In genomic region chr17:28042657-28042720, GRCh38 we compare ENCODE assay signal across 8 cellular contexts. TPM values are rescaled to one million over a fixed set of nuclear protein-coding genes. Genes with fewer than 3 reads are reported as not detected.
DNase-seq lines count a peak whose midpoint lies in the region; ATAC-seq and TF ChIP-seq lines count a peak whose summit lies in the region.

Gene NLK, plus strand, starts transcription at chr17:28042677. Its CDS starts 197 bp downstream, at chr17:28042874.

- H3K27me3 ChIP-seq in CD4-positive, alpha-beta memory T cell (ENCODE audit: insufficient read depth, low read length) = no peaks in the 10 kb centered on the region
- H3K27me3 ChIP-seq in fibroblast of lung (ENCODE audit: control insufficient read depth, insufficient read depth, low read length) = no peaks in the 10 kb centered on the region
- H3K27me3 ChIP-seq in neutrophil = peaks cover 11% of the 10 kb centered on the region

- peaks cover 46% of the 10 kb centered on the region for H3K79me2 ChIP-seq in fibroblast of lung (ENCODE audit: control insufficient read depth, insufficient read depth, low read length)

- H3K9me3 Mint-ChIP-seq in CD4-positive, alpha-beta memory T cell = no peaks in the 10 kb centered on the region

- TF ChIP-seq CTCF in RWPE1 (conservative IDR thresholded peaks at IDR 0.05; ENCODE audit: low read depth) = no peak
- no peak for TF ChIP-seq CTCF in fibroblast of lung (conservative IDR thresholded peaks at IDR 0.05 in 1 of 2, IDR thresholded peaks at IDR 0.05 in 1 of 2; ENCODE audit: low read depth in 1 of 2, low read length in 2 of 2)
- TF ChIP-seq CTCF in neutrophil (IDR thresholded peaks at IDR 0.05) = no peak

- H3K9ac ChIP-seq in fibroblast of lung (ENCODE audit: insufficient read depth, low read length) = peak within 1 kb of the TSS; percentile 79

- peak within 1 kb of the TSS in 1 of 2 donors; percentile 47 for H3K4me3 ChIP-seq in CD4-positive, alpha-beta memory T cell (ENCODE audit: low read length in 2 of 2)
- H3K4me3 ChIP-seq in fibroblast of lung (replicated peaks in 1 of 4; ENCODE audit: control extremely low read depth in 1 of 4, insufficient read depth in 1 of 4, low read depth in 3 of 4, low read length in 4 of 4) (peak within 1 kb of the TSS; percentile 65 to 82 (median 72)), neutrophil (ENCODE audit: low read depth in 1 of 2, low read length in 1 of 2) (peak within 1 kb of the TSS; percentile 74 to 93)

- H3K27me3 Mint-ChIP-seq in CD4-positive, alpha-beta memory T cell = no peaks in the 10 kb centered on the region

- H3K36me3 ChIP-seq in CD4-positive, alpha-beta memory T cell (ENCODE audit: insufficient read depth, low read length) = no peaks in the 10 kb centered on the region
- H3K36me3 ChIP-seq in fibroblast of lung (ENCODE audit: control insufficient read depth, insufficient read depth, low read length) (no peaks in the 10 kb centered on the region), neutrophil (no peaks in the 10 kb centered on the region)

- CTCF ChIA-PET in CD4-positive, alpha-beta memory T cell (lab: Charles Lee; ENCODE audit: partially characterized antibody) = interaction anchor here (0.7 kb wide), 1 partner anchor 15 kb away, joined by 4 read pairs; no protein-coding TSS in a partner anchor
- CTCF ChIA-PET in RWPE1 (lab: Yijun Ruan, JAX) = interaction anchor here (0.7 kb wide), 1 partner anchor 16 kb away, joined by 3 read pairs; no protein-coding TSS in a partner anchor

- POLR2A ChIA-PET in CD4-positive, alpha-beta memory T cell (lab: Charles Lee; ENCODE audit: partially characterized antibody) = interaction anchor here (0.9 kb wide), 1 partner anchor 237 kb away, joined by 4 read pairs; no protein-coding TSS in a partner anchor
- POLR2A ChIA-PET in RWPE1 (lab: Yijun Ruan, JAX; ENCODE audit: low non-redundant PET) = no interaction called here

- H3K36me3 Mint-ChIP-seq in CD4-positive, alpha-beta memory T cell = peaks cover 0 to 1% of the 10 kb centered on the region in 2 donors

- H2AFZ ChIP-seq in fibroblast of lung (ENCODE audit: low read length) = peak within 1 kb of the TSS; percentile 41

- H4K20me1 ChIP-seq in fibroblast of lung (ENCODE audit: control insufficient read depth, extremely low read depth, insufficient read depth, low read length) = peaks cover 2% of the 10 kb centered on the region

- H3K27ac Mint-ChIP-seq in CD4-positive, alpha-beta memory T cell = peak within 1 kb of the TSS; percentile 80 to 95 (median 86)

- H3K27ac ChIP-seq in CD4-positive, alpha-beta memory T cell (ENCODE audit: low read depth, low read length) = peak within 1 kb of the TSS; percentile 49
- H3K27ac ChIP-seq in RWPE1 (peak within 1 kb of the TSS; percentile 84), fibroblast of lung (ENCODE audit: insufficient read depth, low read length) (peak within 1 kb of the TSS; percentile 58), neutrophil (peak within 1 kb of the TSS; percentile 93)

- H3K4me3 Mint-ChIP-seq in CD4-positive, alpha-beta memory T cell = peak within 1 kb of the TSS; percentile 85 to 92 (median 88)

- DNase-seq in CD4-positive, alpha-beta memory T cell = no peak
- DNase-seq in RWPE1 (ENCODE audit: low spot score) = no peak
- DNase-seq in fibroblast of lung (ENCODE audit: low read depth in 2 of 2) = no peak
- no peak for DNase-seq in NK-92 treated with Interleukin-12 subunit alpha and Interleukin-12 subunit beta, amount 100 ng/mL, for 24 hours (lab: John Stamatoyannopoulos, UW)
- no peak for DNase-seq in amniotic stem cell (lab: John Stamatoyannopoulos, UW)
- no peak for DNase-seq in RPMI8226

- H3K4me1 ChIP-seq in CD4-positive, alpha-beta memory T cell (ENCODE audit: insufficient read depth, low read length) = peaks cover 52% of the 10 kb centered on the region
- H3K4me1 ChIP-seq in fibroblast of lung (ENCODE audit: control insufficient read depth, extremely low read depth, insufficient read depth, low read length) (peaks cover 2% of the 10 kb centered on the region), neutrophil (ENCODE audit: control insufficient read depth in 1 of 2, insufficient read depth in 1 of 2, low read depth in 1 of 2, low read length in 1 of 2) (peaks cover 30 to 38% of the 10 kb centered on the region in 2 experiments)

- ATAC-seq in HG02840 (IDR thresholded peaks at IDR 0.05; ENCODE audit: low FRiP score, unreplicated experiment) = no peak

- H3K4me2 ChIP-seq in fibroblast of lung (ENCODE audit: extremely low read depth, insufficient read depth, low read length) = peak within 1 kb of the TSS; percentile 84

- peaks cover 49 to 69% (median 60%) of the 10 kb centered on the region in 4 donors for H3K4me1 Mint-ChIP-seq in CD4-positive, alpha-beta memory T cell

- no peaks in the 10 kb centered on the region for H3K9me3 ChIP-seq in CD4-positive, alpha-beta memory T cell (ENCODE audit: control insufficient read depth in 1 of 2, low read length in 2 of 2)
- no peaks in the 10 kb centered on the region for H3K9me3 ChIP-seq in fibroblast of lung (ENCODE audit: control insufficient read depth, insufficient read depth, low read depth, low read length)
- no peaks in the 10 kb centered on the region for H3K9me3 ChIP-seq in neutrophil

- intact Hi-C loops in CD4-positive, alpha-beta memory T cell (cut with micrococcal nuclease) = no loop called here

RNA-seq across cellular contexts. Expression of gene NLK, which starts in this region (rescaled TPM):
- total RNA-seq in CD4-positive, alpha-beta memory T cell = 10 to 100 TPM; 13.8 to 14.0 TPM
- polyA plus RNA-seq in CD4-positive, alpha-beta memory T cell = 1 to 10 TPM; 1.2 to 1.8 TPM
- total RNA-seq in fibroblast of lung = 11.6 and 14.4 TPM in 2 replicates
- 13.1 and 16.1 TPM in 2 replicates for polyA plus RNA-seq in fibroblast of lung
- 6.6 and 7.4 TPM in 2 replicates for polyA plus RNA-seq in fibroblast of lung (2012)
- 17.0 and 56.1 TPM in 2 replicates for polyA minus RNA-seq in fibroblast of lung (ENCODE audit: low replicate concordance)
